In the genomic region with DNA sequence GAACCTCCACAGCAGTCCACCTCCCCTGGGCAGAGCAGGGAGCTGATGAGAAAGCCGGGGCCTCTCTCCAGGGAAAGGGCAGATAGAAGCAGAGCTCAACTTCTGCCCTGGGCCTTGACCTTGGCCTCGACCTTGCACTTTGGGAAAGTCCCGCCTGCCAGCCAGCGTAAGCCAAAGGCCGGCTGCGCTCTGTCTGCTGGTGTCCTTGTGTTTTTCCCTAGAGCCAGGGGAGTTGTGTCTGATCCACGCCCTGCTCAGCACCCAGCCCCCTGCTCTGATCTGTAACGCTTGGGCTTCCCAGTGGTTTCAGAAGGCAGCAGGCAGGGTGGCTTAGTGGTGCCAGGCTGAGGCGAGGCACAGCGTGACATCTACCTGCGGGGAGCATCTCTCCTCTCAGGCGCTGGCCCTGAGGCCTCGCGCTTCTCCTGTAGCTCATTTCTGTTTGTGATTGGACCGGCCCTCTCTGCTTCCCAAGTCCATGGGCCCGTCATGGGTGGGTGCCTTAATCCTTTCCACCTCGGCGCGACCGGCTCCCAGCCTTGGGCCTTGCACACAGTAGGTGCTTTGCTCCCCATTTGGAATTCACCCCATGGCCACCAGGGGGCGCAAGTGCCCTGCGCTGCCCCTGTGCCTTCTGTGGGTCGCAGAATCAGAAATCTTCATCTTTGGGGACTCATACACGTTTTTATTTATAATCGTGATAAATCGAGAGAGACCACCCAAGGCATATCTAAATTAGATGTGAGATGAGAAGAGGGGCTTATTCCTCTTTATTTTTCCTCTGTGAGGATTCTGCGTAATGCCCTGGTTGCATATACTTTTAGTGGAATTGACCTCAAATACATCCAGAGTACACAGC, we compare ENCODE assay signal across 8 cellular contexts. TPM values are rescaled to one million over a fixed set of nuclear protein-coding genes. Genes with fewer than 3 reads are reported as not detected.
DNase-seq lines count a peak whose midpoint lies in the region; ATAC-seq and TF ChIP-seq lines count a peak whose summit lies in the region.

No MANE protein-coding gene starts in this region.

- peak; percentile 43 for ATAC-seq in left lung
- ATAC-seq in HG02885 (IDR thresholded peaks at IDR 0.05; ENCODE audit: poor library complexity, unreplicated experiment) = no peak

- H3K4me1 ChIP-seq in left lung = peaks cover 4 to 8% of the 10 kb centered on the region in 2 donors

- no peak for DNase-seq in GM12864 (ENCODE audit: low read depth)
- peak; percentile 12 for DNase-seq in RKO (ENCODE audit: low spot score)
- peak; percentile 57 for DNase-seq in activated naive CD4-positive, alpha-beta T cell treated with anti-CD3 and anti-CD28 coated beads for 36 hours
- peak in 1 of 2 donors; percentile 87 for DNase-seq in left lung
- peak; percentile 24 to 37 for DNase-seq in stimulated activated CD8-positive, alpha-beta memory T cell treated with anti-CD3 and anti-CD28 coated beads, Interleukin-7, amount 100 ng/mL, for 1 hour (ENCODE audit: low read depth in 2 of 2)
- DNase-seq in OCI-M2 (lab: John Stamatoyannopoulos, UW; ENCODE audit: unreplicated experiment) = no peak
- DNase-seq in NCI-H748 (lab: John Stamatoyannopoulos, UW; ENCODE audit: unreplicated experiment) = no peak

- no peaks in the 10 kb centered on the region for H3K9me3 ChIP-seq in left lung

- no peak overlapping the region for H3K27ac Mint-ChIP-seq in activated naive CD4-positive, alpha-beta T cell treated with anti-CD3 and anti-CD28 coated beads for 36 hours

- TF ChIP-seq CTCF in GM12864 (IDR thresholded peaks at IDR 0.05; ENCODE audit: low read depth, low read length, missing control alignments) (peak; percentile 87), left lung (IDR thresholded peaks at IDR 0.05) (peak; percentile 90 to 91)

- H3K36me3 Mint-ChIP-seq in activated naive CD4-positive, alpha-beta T cell treated with anti-CD3 and anti-CD28 coated beads for 36 hours (ENCODE audit: low read depth) = no peaks in the 10 kb centered on the region

- CTCF ChIA-PET in activated naive CD4-positive, alpha-beta T cell treated with anti-CD3 and anti-CD28 coated beads for 36 hours (lab: Charles Lee) = interaction anchor here (0.5 to 1.5 kb wide), 26 partner anchors 10 to 189 kb away, joined by 3 to 18 read pairs (median 3); partner anchors contain the start of gene GAA

- H3K27me3 ChIP-seq in left lung = peaks cover 0 to 4% of the 10 kb centered on the region in 2 donors

- intact Hi-C loops in activated naive CD4-positive, alpha-beta T cell treated with anti-CD3 and anti-CD28 coated beads for 36 hours (cut with micrococcal nuclease) = loop anchor here (1.0 to 5.0 kb wide), 3 partner anchors 57 to 219 kb away; partner anchors contain the start of gene ENDOV
- intact Hi-C loops in left lung (cut with DNase I) = no loop called here

- H3K27me3 Mint-ChIP-seq in activated naive CD4-positive, alpha-beta T cell treated with anti-CD3 and anti-CD28 coated beads for 36 hours (ENCODE audit: low read depth) = no peaks in the 10 kb centered on the region

- no peak overlapping the region for H3K4me3 Mint-ChIP-seq in activated naive CD4-positive, alpha-beta T cell treated with anti-CD3 and anti-CD28 coated beads for 36 hours

- H3K4me1 Mint-ChIP-seq in activated naive CD4-positive, alpha-beta T cell treated with anti-CD3 and anti-CD28 coated beads for 36 hours (ENCODE audit: low read depth) = no peaks in the 10 kb centered on the region

- H3K36me3 ChIP-seq in left lung = no peaks in the 10 kb centered on the region

- no peaks in the 10 kb centered on the region for H3K9me3 Mint-ChIP-seq in activated naive CD4-positive, alpha-beta T cell treated with anti-CD3 and anti-CD28 coated beads for 36 hours

- H3K4me3 ChIP-seq in GM12864 (ENCODE audit: low read depth, low read length) (no peak overlapping the region), left lung (no peak overlapping the region)

- H3K27ac ChIP-seq in left lung = no peak overlapping the region

RNA-seq across cellular contexts. Expression of gene SGSH, which starts 24.2 kb away (rescaled TPM):
- 10 to 100 TPM; 30.3 to 32.1 TPM for total RNA-seq in activated naive CD4-positive, alpha-beta T cell treated with anti-CD3 and anti-CD28 coated beads for 36 hours
- total RNA-seq in left lung = 10 to 100 TPM; 55.4 to 83.8 TPM

RNA-seq across cellular contexts. Expression of gene SLC26A11, which starts 24.3 kb away (rescaled TPM):
- total RNA-seq in activated naive CD4-positive, alpha-beta T cell treated with anti-CD3 and anti-CD28 coated beads for 36 hours = 1 to 10 TPM; 4.0 to 5.4 TPM
- 10 to 100 TPM; 31.9 to 36.0 TPM for total RNA-seq in left lung

RNA-seq across cellular contexts. Expression of gene CARD14, which starts 26.1 kb away (rescaled TPM):
- not detected for total RNA-seq in activated naive CD4-positive, alpha-beta T cell treated with anti-CD3 and anti-CD28 coated beads for 36 hours
- total RNA-seq in left lung = 1 to 10 TPM in 1 of 2 donors, under 1 TPM in 1; 0.41 to 1.0 TPM

RNA-seq across cellular contexts. Expression of gene EIF4A3, which starts 49.0 kb away (rescaled TPM):
- 10 to 100 TPM; 92.1 to 97.7 TPM for total RNA-seq in activated naive CD4-positive, alpha-beta T cell treated with anti-CD3 and anti-CD28 coated beads for 36 hours
- total RNA-seq in left lung = 10 to 100 TPM; 58.5 to 72.9 TPM

Comparison
In these comparisons a context has a peak if more than half of its experiments do, and no peak if none do; other contexts are left out.
1. DNase-seq: peak in RKO (single experiment), activated naive CD4-positive, alpha-beta T cell treated with anti-CD3 and anti-CD28 coated beads for 36 hours (single experiment) and stimulated activated CD8-positive, alpha-beta memory T cell treated with anti-CD3 and anti-CD28 coated beads, Interleukin-7, amount 100 ng/mL, for 1 hour (2 of 2); none in GM12864 (single experiment), OCI-M2 (single experiment) and NCI-H748 (single experiment).
2. RNA of gene SLC26A11, which starts 24.3 kb away (total RNA-seq): 31.9 to 36.0 TPM in left lung; 4.0 to 5.4 TPM in activated naive CD4-positive, alpha-beta T cell treated with anti-CD3 and anti-CD28 coated beads for 36 hours; every median in the first group is over 4 times any median in the second.